ENCODE assay signal across 10 cellular contexts in the genomic region with DNA sequence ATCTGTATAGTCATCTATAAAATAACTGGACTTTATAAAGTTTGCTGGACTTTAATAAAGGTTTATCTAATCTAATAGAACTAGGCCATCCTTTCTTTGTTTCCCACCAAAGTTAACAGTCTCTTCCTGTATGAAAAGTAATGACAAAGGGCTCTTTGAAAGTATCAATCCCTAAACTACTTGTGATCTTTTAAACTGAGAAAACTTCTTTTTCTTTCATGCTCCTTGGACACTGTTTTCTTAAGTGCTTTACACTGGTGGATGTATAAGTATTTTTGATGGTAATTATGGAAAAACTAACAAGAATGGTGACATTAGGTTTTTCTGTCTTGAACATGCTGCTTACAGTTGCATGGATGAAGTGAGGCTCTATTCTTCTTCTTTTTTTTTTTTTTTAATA. TPM values are rescaled to one million over a fixed set of nuclear protein-coding genes. Genes with fewer than 3 reads are reported as not detected.
DNase-seq lines count a peak whose midpoint lies in the region; ATAC-seq, FAIRE-seq and TF ChIP-seq lines count a peak whose summit lies in the region.
"Had no signal": no experiment of that assay in that cellular context is flagged by ENCODE, and none has a peak within 500 bp of the region (broad histone marks: within the 10 kb centered on the region; RNA-seq: fewer than 3 reads in every experiment).

No MANE protein-coding gene starts in this region.

- H3K4me3 Mint-ChIP-seq in activated CD4-positive, alpha-beta T cell treated with anti-CD3 and anti-CD28 coated beads, Interleukin-2, amount 10 ng/mL, durations not matched to agents 7 days and 5 days: peak overlapping the region; percentile 48
- 0 out of 2 replicates have a peak overlapping the region, but pooled peaks have one; percentile 6 for H3K4me3 Mint-ChIP-seq in WTC11

- intact Hi-C loops in kidney (cut with DNase I): no loop called here

- H3K36me3 ChIP-seq in kidney (ENCODE audit: control insufficient read depth in 1 of 2, insufficient read depth in 2 of 2, low read length in 2 of 2) (no peaks in the 10 kb centered on the region), subcutaneous abdominal adipose tissue (ENCODE audit: control insufficient read depth in 5 of 5, insufficient read depth in 5 of 5, low read length in 5 of 5) (no peaks in the 10 kb centered on the region)

- H3K9me3 Mint-ChIP-seq in activated CD4-positive, alpha-beta T cell treated with anti-CD3 and anti-CD28 coated beads, Interleukin-2, amount 10 ng/mL, durations not matched to agents 7 days and 5 days: no peaks in the 10 kb centered on the region
- no peaks in the 10 kb centered on the region for H3K9me3 Mint-ChIP-seq in WTC11

- POLR2A ChIA-PET in activated CD4-positive, alpha-beta T cell treated with anti-CD3 and anti-CD28 coated beads, Interleukin-2, amount 10 ng/mL, durations not matched to agents 7 days and 5 days (lab: Charles Lee): no interaction called here
- POLR2A ChIA-PET in WTC11 (lab: Charles Lee): no interaction called here

- H3K4me3 ChIP-seq in kidney (ENCODE audit: low read length in 2 of 2) (no peak overlapping the region), subcutaneous abdominal adipose tissue (ENCODE audit: low read depth in 1 of 5, low read length in 5 of 5) (no peak overlapping the region)

- no peak for TF ChIP-seq CTCF in WTC11 (IDR thresholded peaks at IDR 0.05)
- no peak for TF ChIP-seq CTCF in kidney (IDR thresholded peaks at IDR 0.05; ENCODE audit: borderline replicate concordance, extremely low read depth, insufficient read depth)

- H3K9me3 ChIP-seq in kidney (ENCODE audit: control insufficient read depth in 1 of 2, low read length in 2 of 2): no peaks in the 10 kb centered on the region
- H3K9me3 ChIP-seq in subcutaneous abdominal adipose tissue (ENCODE audit: control insufficient read depth in 5 of 5, low read length in 5 of 5): no peaks in the 10 kb centered on the region

- no peaks in the 10 kb centered on the region for H3K27me3 Mint-ChIP-seq in activated CD4-positive, alpha-beta T cell treated with anti-CD3 and anti-CD28 coated beads, Interleukin-2, amount 10 ng/mL, durations not matched to agents 7 days and 5 days
- no peaks in the 10 kb centered on the region for H3K27me3 Mint-ChIP-seq in WTC11 (ENCODE audit: low read depth)

- no peak overlapping the region for H3K9ac ChIP-seq in kidney (ENCODE audit: low read length in 2 of 2)
- no peak overlapping the region for H3K9ac ChIP-seq in subcutaneous abdominal adipose tissue (ENCODE audit: low read length in 5 of 5)

- H3K27ac Mint-ChIP-seq in activated CD4-positive, alpha-beta T cell treated with anti-CD3 and anti-CD28 coated beads, Interleukin-2, amount 10 ng/mL, durations not matched to agents 7 days and 5 days: peak overlapping the region; percentile 96
- H3K27ac Mint-ChIP-seq in WTC11: peak overlapping the region; percentile 54

- ATAC-seq in WTC11: no peak
- no peak for ATAC-seq in HG03045 (IDR thresholded peaks at IDR 0.05; ENCODE audit: unreplicated experiment)

- H3K27me3 ChIP-seq in subcutaneous abdominal adipose tissue (ENCODE audit: control insufficient read depth in 5 of 5, insufficient read depth in 4 of 5, low read length in 5 of 5): no peaks in the 10 kb centered on the region

- H3K27ac ChIP-seq in kidney (ENCODE audit: low read depth in 2 of 2, low read length in 2 of 2) (no peak overlapping the region), subcutaneous abdominal adipose tissue (ENCODE audit: low read depth, low read length) (peak overlapping the region; percentile 87)

- peaks cover 51% of the 10 kb centered on the region for H3K4me1 Mint-ChIP-seq in activated CD4-positive, alpha-beta T cell treated with anti-CD3 and anti-CD28 coated beads, Interleukin-2, amount 10 ng/mL, durations not matched to agents 7 days and 5 days
- peaks cover 46% of the 10 kb centered on the region for H3K4me1 Mint-ChIP-seq in WTC11

- CTCF ChIA-PET in activated CD4-positive, alpha-beta T cell treated with anti-CD3 and anti-CD28 coated beads, Interleukin-2, amount 10 ng/mL, durations not matched to agents 7 days and 5 days (lab: Charles Lee): no interaction called here
- CTCF ChIA-PET in WTC11 (lab: Charles Lee): no interaction called here

- H3K36me3 Mint-ChIP-seq in activated CD4-positive, alpha-beta T cell treated with anti-CD3 and anti-CD28 coated beads, Interleukin-2, amount 10 ng/mL, durations not matched to agents 7 days and 5 days (ENCODE audit: low read depth): peaks cover 14% of the 10 kb centered on the region
- H3K36me3 Mint-ChIP-seq in WTC11: 0 out of 2 replicates have a peak, but pooled peaks cover 2% of the 10 kb centered on the region

- FAIRE-seq in kidney (lab: Jason Lieb, UNC): peak; percentile 13
- FAIRE-seq: bronchial epithelial cell had no signal

- peaks cover 0 to 3% of the 10 kb centered on the region in 2 donors for H3K4me1 ChIP-seq in kidney (ENCODE audit: control insufficient read depth in 1 of 2, insufficient read depth in 1 of 2, low read depth in 1 of 2, low read length in 2 of 2)
- H3K4me1 ChIP-seq in subcutaneous abdominal adipose tissue (ENCODE audit: control insufficient read depth in 5 of 5, insufficient read depth in 5 of 5, low read length in 5 of 5): peaks cover 4 to 53% (median 35%) of the 10 kb centered on the region in 5 donors

- no peak for DNase-seq in activated CD4-positive, alpha-beta T cell treated with anti-CD3 and anti-CD28 coated beads, Interleukin-2, amount 10 ng/mL, durations not matched to agents 7 days and 5 days
- no peak for DNase-seq in activated CD4-positive, alpha-beta T cell treated with anti-CD3 and anti-CD28 coated beads for 4 hours
- DNase-seq in WTC11 (ENCODE audit: low spot score) (no peak), kidney (no peak), NCI-H1048 (lab: John Stamatoyannopoulos, UW) (no peak), C1 segment of cervical spinal cord (lab: John Stamatoyannopoulos, UW) (no peak)
- DNase-seq: substantia nigra had no signal

TF ChIP-seq in WTC11, 78 proteins besides CTCF, POLR2A, EP300 and RAD21:
- TF ChIP-seq, protein P1, sequence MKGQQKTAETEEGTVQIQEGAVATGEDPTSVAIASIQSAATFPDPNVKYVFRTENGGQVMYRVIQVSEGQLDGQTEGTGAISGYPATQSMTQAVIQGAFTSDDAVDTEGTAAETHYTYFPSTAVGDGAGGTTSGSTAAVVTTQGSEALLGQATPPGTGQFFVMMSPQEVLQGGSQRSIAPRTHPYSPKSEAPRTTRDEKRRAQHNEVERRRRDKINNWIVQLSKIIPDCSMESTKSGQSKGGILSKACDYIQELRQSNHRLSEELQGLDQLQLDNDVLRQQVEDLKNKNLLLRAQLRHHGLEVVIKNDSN (CRISPR knock-in tag; IDR thresholded peaks at IDR 0.05): no peak
- TF ChIP-seq, protein P2, sequence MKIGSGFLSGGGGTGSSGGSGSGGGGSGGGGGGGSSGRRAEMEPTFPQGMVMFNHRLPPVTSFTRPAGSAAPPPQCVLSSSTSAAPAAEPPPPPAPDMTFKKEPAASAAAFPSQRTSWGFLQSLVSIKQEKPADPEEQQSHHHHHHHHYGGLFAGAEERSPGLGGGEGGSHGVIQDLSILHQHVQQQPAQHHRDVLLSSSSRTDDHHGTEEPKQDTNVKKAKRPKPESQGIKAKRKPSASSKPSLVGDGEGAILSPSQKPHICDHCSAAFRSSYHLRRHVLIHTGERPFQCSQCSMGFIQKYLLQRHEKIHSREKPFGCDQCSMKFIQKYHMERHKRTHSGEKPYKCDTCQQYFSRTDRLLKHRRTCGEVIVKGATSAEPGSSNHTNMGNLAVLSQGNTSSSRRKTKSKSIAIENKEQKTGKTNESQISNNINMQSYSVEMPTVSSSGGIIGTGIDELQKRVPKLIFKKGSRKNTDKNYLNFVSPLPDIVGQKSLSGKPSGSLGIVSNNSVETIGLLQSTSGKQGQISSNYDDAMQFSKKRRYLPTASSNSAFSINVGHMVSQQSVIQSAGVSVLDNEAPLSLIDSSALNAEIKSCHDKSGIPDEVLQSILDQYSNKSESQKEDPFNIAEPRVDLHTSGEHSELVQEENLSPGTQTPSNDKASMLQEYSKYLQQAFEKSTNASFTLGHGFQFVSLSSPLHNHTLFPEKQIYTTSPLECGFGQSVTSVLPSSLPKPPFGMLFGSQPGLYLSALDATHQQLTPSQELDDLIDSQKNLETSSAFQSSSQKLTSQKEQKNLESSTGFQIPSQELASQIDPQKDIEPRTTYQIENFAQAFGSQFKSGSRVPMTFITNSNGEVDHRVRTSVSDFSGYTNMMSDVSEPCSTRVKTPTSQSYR (CRISPR knock-in tag; IDR thresholded peaks at IDR 0.05): no peak
- TF ChIP-seq CBFB (CRISPR knock-in tag; IDR thresholded peaks at IDR 0.05; ENCODE audit: low read depth): no peak
- TF ChIP-seq, protein P3, sequence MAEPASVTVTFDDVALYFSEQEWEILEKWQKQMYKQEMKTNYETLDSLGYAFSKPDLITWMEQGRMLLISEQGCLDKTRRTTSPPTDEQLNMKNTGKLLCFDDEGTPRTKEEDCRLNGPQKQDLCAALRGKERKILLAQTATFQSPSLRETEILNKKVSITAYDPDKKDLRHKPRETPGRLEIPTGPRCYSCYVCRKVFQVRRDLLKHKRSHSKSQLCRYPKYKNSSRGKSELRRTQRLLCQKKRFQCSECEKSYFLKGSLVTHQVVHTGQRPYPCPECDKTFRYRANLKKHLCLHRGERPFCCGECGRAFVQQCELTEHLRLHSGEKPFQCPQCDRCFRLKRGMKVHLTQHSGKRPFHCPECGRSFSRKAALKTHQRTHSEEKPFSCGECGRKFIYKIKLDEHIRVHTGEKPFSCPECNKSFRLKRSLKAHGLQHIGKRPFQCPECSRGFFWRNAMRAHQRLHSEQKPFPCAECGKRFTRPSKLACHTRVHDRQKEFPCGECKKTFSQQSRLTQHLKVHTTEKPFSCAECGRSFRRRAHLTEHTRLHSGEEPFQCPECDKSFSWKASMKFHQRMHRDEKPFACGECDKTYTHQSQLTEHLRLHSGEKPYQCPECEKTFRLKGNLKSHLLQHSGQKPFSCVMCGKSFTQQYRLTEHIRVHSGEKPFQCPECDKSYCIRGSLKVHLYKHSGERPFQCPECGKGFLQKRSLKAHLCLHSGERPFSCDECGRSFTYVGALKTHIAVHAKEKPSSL (CRISPR knock-in tag; conservative IDR thresholded peaks at IDR 0.05): no peak
- no peak for TF ChIP-seq ELF4 (CRISPR knock-in tag; IDR thresholded peaks at IDR 0.05; ENCODE audit: low read depth)
TF ChIP-seq in WTC11: peak in this region for 0.

RNA-seq across cellular contexts. Expression of a gene that starts 2.4 kb away (rescaled TPM):
- total RNA-seq in activated CD4-positive, alpha-beta T cell treated with anti-CD3 and anti-CD28 coated beads, Interleukin-2, amount 10 ng/mL, durations not matched to agents 7 days and 5 days: 10 to 100 TPM; 44.6 to 46.0 TPM
- 19.3 to 24.3 TPM (median 23.4 TPM) in 3 replicates for total RNA-seq in WTC11 (2021)
- 58.3 TPM for total RNA-seq in kidney
- polyA plus RNA-seq in kidney (ENCODE audit: insufficient read depth, low read depth, low replicate concordance): 5.0 TPM
